In genomic region chr22:38284042-38284402, GRCh38 we compare ENCODE assay signal across 11 cellular contexts. TPM values are rescaled to one million over a fixed set of nuclear protein-coding genes. Genes with fewer than 3 reads are reported as not detected.
A peak's percentile ranks its signal among the peaks of the same experiment; 100 is the strongest.
DNase-seq lines count a peak whose midpoint lies in the region; ATAC-seq and TF ChIP-seq lines count a peak whose summit lies in the region.
"Had no signal": no experiment of that assay in that cellular context is flagged by ENCODE, and none has a peak within 500 bp of the region (broad histone marks: within the 10 kb centered on the region; RNA-seq: fewer than 3 reads in every experiment).

No MANE protein-coding gene starts in this region.

- H3K36me3 Mint-ChIP-seq in chondrocyte (ENCODE audit: low read depth): peaks cover 3% of the 10 kb centered on the region
- H3K36me3 Mint-ChIP-seq in stimulated activated memory B cell treated with anti-CD40 and anti-IgM and Interleukin-4, amounts not matched to agents 10 μg/mL and 1 μg/mL and 100 μg/mL, for 72 hours: no peaks in the 10 kb centered on the region

- peak overlapping the region; percentile 95 for H3K27ac ChIP-seq in GM23248
- peak overlapping the region; percentile 87 for H3K27ac ChIP-seq in smooth muscle cell (ENCODE audit: low read depth)

- H3K9me3 ChIP-seq in GM23248 (ENCODE audit: low read depth) (no peaks in the 10 kb centered on the region), smooth muscle cell (replicated peaks; ENCODE audit: low read depth) (no peaks in the 10 kb centered on the region)
- H3K9me3 ChIP-seq: MG63 had no signal

- DNase-seq in GM23248 (peak; percentile 96), chondrocyte (ENCODE audit: low spot score) (no peak), left kidney (ENCODE audit: low read depth, low spot score) (peak; percentile 59), smooth muscle cell (lab: John Stamatoyannopoulos, UW; ENCODE audit: unreplicated experiment) (no peak), GF-D8 (lab: John Stamatoyannopoulos, UW) (no peak)
- DNase-seq in stimulated activated CD4-positive, alpha-beta T cell treated with anti-CD3 and anti-CD28 coated beads, Interleukin-4, amount 100 ng/mL, for 4 hours: no peak
- DNase-seq: activated CD4-positive, alpha-beta T cell treated with anti-CD3 and anti-CD28 coated beads, Interleukin-2, amount 50 U/mL, for 4 hours; MG63; stimulated activated CD4-positive, alpha-beta T cell treated with anti-CD3 and anti-CD28 coated beads, Interleukin-4, amount 100 ng/mL, for 24 hours had no signal

- 17 to 20% methylated on average over 5 of the region's 5 CpGs for WGBS in GM23248 (ENCODE audit: low coverage in 1 of 2, low lambda C conversion rate in 2 of 2, missing lambda C conversion rate in 2 of 2), 2 experiments
- 35% methylated on average over 5 of the region's 5 CpGs for WGBS in smooth muscle cell (ENCODE audit: low lambda C conversion rate)

- peaks cover 20% of the 10 kb centered on the region for H3K4me1 Mint-ChIP-seq in chondrocyte (ENCODE audit: low read depth)
- H3K4me1 Mint-ChIP-seq in stimulated activated memory B cell treated with anti-CD40 and anti-IgM and Interleukin-4, amounts not matched to agents 10 μg/mL and 1 μg/mL and 100 μg/mL, for 72 hours: no peaks in the 10 kb centered on the region

- H3K9me2 ChIP-seq in GM23248 (ENCODE audit: insufficient read depth): no peaks in the 10 kb centered on the region

- H3K4me1 ChIP-seq in GM23248 (ENCODE audit: insufficient read depth) (peaks cover 26% of the 10 kb centered on the region), smooth muscle cell (ENCODE audit: low read depth) (peaks cover 3% of the 10 kb centered on the region)

- no peak for ATAC-seq in stimulated activated memory B cell treated with anti-CD40 and anti-IgM and Interleukin-4, amounts not matched to agents 10 μg/mL and 1 μg/mL and 100 μg/mL, for 72 hours
- ATAC-seq in GM21825 (IDR thresholded peaks at IDR 0.05; ENCODE audit: unreplicated experiment): no peak

- H3K27me3 Mint-ChIP-seq in chondrocyte (ENCODE audit: low read depth): no peaks in the 10 kb centered on the region
- no peaks in the 10 kb centered on the region for H3K27me3 Mint-ChIP-seq in stimulated activated memory B cell treated with anti-CD40 and anti-IgM and Interleukin-4, amounts not matched to agents 10 μg/mL and 1 μg/mL and 100 μg/mL, for 72 hours

- H2AFZ ChIP-seq in GM23248 (no peak overlapping the region), smooth muscle cell (ENCODE audit: low read depth) (no peak overlapping the region)

- H3K27me3 ChIP-seq in GM23248 (replicated peaks; ENCODE audit: insufficient read depth): no peaks in the 10 kb centered on the region
- H3K27me3 ChIP-seq in smooth muscle cell (ENCODE audit: low read depth): no peaks in the 10 kb centered on the region
- H3K27me3 ChIP-seq: MG63 had no signal

- TF ChIP-seq CTCF in chondrocyte (IDR thresholded peaks at IDR 0.05): no peak
- TF ChIP-seq CTCF in smooth muscle cell (IDR thresholded peaks at IDR 0.05; ENCODE audit: borderline replicate concordance, insufficient read depth, poor library complexity, severe bottlenecking): no peak

- no peaks in the 10 kb centered on the region for H3K36me3 ChIP-seq in GM23248 (ENCODE audit: low read depth)
- no peaks in the 10 kb centered on the region for H3K36me3 ChIP-seq in smooth muscle cell (ENCODE audit: low read depth)

- no peaks in the 10 kb centered on the region for H3K9me3 Mint-ChIP-seq in chondrocyte (ENCODE audit: low read depth)
- H3K9me3 Mint-ChIP-seq in stimulated activated memory B cell treated with anti-CD40 and anti-IgM and Interleukin-4, amounts not matched to agents 10 μg/mL and 1 μg/mL and 100 μg/mL, for 72 hours: no peaks in the 10 kb centered on the region

- H3K4me2 ChIP-seq in GM23248 (ENCODE audit: unreplicated experiment) (peak overlapping the region; percentile 49), smooth muscle cell (peak overlapping the region; percentile 39)

- H3K79me2 ChIP-seq in GM23248 (ENCODE audit: insufficient read depth) (no peaks in the 10 kb centered on the region), smooth muscle cell (ENCODE audit: low read depth) (no peaks in the 10 kb centered on the region)

- H3K9ac ChIP-seq in GM23248: peak overlapping the region; percentile 72
- peak overlapping the region; percentile 46 for H3K9ac ChIP-seq in smooth muscle cell (ENCODE audit: low read depth)

- H3F3A ChIP-seq in GM23248 (ENCODE audit: insufficient read depth) (peaks cover 49% of the 10 kb centered on the region), smooth muscle cell (ENCODE audit: low read depth) (peaks cover 17% of the 10 kb centered on the region)

- in situ Hi-C loops in GM23248 (cut with MboI): no loop called here

- no peak overlapping the region for H3K4me3 ChIP-seq in GM23248
- H3K4me3 ChIP-seq in smooth muscle cell: no peak overlapping the region
- H3K4me3 ChIP-seq: MG63 had no signal

- no peak overlapping the region for H3K4me3 Mint-ChIP-seq in chondrocyte (ENCODE audit: unreplicated experiment)
- no peak overlapping the region for H3K4me3 Mint-ChIP-seq in stimulated activated memory B cell treated with anti-CD40 and anti-IgM and Interleukin-4, amounts not matched to agents 10 μg/mL and 1 μg/mL and 100 μg/mL, for 72 hours

- H4K20me1 ChIP-seq in GM23248 (ENCODE audit: insufficient read depth) (no peaks in the 10 kb centered on the region), smooth muscle cell (ENCODE audit: low read depth) (no peaks in the 10 kb centered on the region)

- peak overlapping the region; percentile 69 for H3K27ac Mint-ChIP-seq in chondrocyte (ENCODE audit: unreplicated experiment)
- H3K27ac Mint-ChIP-seq in stimulated activated memory B cell treated with anti-CD40 and anti-IgM and Interleukin-4, amounts not matched to agents 10 μg/mL and 1 μg/mL and 100 μg/mL, for 72 hours: no peak overlapping the region

RNA-seq across cellular contexts. Expression of gene TMEM184B, which starts 11.2 kb away (rescaled TPM):
- total RNA-seq in GM23248 (2014; rRNA removed; shearing (Covaris generic)): 73.2 and 91.0 TPM in 2 replicates
- 82.7 and 83.7 TPM in 2 replicates for polyA plus RNA-seq in GM23248 (2016; fragmentation: Nextera tagmentation; extraction: Ambion mirVana)
- total RNA-seq in chondrocyte: 117 to 121 TPM (median 121 TPM) in 3 replicates
- total RNA-seq in smooth muscle cell: 34.1 and 54.4 TPM in 2 replicates
- 96.0 and 96.3 TPM in 2 replicates for polyA plus RNA-seq in smooth muscle cell

RNA-seq across cellular contexts. Expression of gene CSNK1E, which starts 33.2 kb away (rescaled TPM):
- 117 and 130 TPM in 2 replicates for total RNA-seq in GM23248 (2014; rRNA removed; shearing (Covaris generic))
- 46.9 and 48.1 TPM in 2 replicates for polyA plus RNA-seq in GM23248 (2016; fragmentation: Nextera tagmentation; extraction: Ambion mirVana)
- 126 to 132 TPM (median 129 TPM) in 3 replicates for total RNA-seq in chondrocyte
- 94.7 and 111 TPM in 2 replicates for total RNA-seq in smooth muscle cell
- polyA plus RNA-seq in smooth muscle cell: 154 and 192 TPM in 2 replicates

Comparison
In these comparisons a context has a peak if more than half of its experiments do, and no peak if none do; other contexts are left out.
1. DNase-seq: peak in GM23248 (single experiment) and left kidney (single experiment); none in chondrocyte (single experiment), smooth muscle cell (single experiment), GF-D8 (single experiment) and stimulated activated CD4-positive, alpha-beta T cell treated with anti-CD3 and anti-CD28 coated beads, Interleukin-4, amount 100 ng/mL, for 4 hours (0 of 2).